ENCODE assay signal across 8 cellular contexts in genomic region chr5:139137703-139138102, GRCh38.
DNase-seq lines count a peak whose midpoint lies in the region; ATAC-seq, FAIRE-seq and TF ChIP-seq lines count a peak whose summit lies in the region.

No MANE protein-coding gene starts in this region.

- H3K4me1 ChIP-seq in esophagus squamous epithelium, result peaks cover 10 to 65% (median 38%) of the 10 kb centered on the region in 3 donors

- H3K36me3 ChIP-seq in bronchial epithelial cell (ENCODE audit: control insufficient read depth, insufficient read depth, low read length) (no peaks in the 10 kb centered on the region), esophagus squamous epithelium (no peaks in the 10 kb centered on the region)

- no peak for ATAC-seq in HG02885 (IDR thresholded peaks at IDR 0.05; ENCODE audit: poor library complexity, unreplicated experiment)
- no peak for ATAC-seq in HG03432 (IDR thresholded peaks at IDR 0.05; ENCODE audit: unreplicated experiment)

- no peak for FAIRE-seq in bronchial epithelial cell (lab: Jason Lieb, UNC)

- TF ChIP-seq POLR2A in esophagus squamous epithelium (IDR thresholded peaks at IDR 0.05), result no peak

- H3K27ac ChIP-seq in esophagus squamous epithelium, result no peak overlapping the region

- in situ Hi-C loops in G401 (cut with HindIII; ENCODE audit: low sequenced_read_pairs), result no loop called here

- DNase-seq in G401 (ENCODE audit: low spot score) (peak; percentile 57), NCI-H1694 treated with DMSO at 0.1 percent for 48 hours (lab: John Stamatoyannopoulos, UW) (peak; percentile 65), bronchial epithelial cell (ENCODE audit: low read depth) (peak; percentile 37), midbrain (lab: John Stamatoyannopoulos, UW) (peak; percentile 60), esophagus squamous epithelium (lab: John Stamatoyannopoulos, UW) (no peak)
- DNase-seq in effector CD4-positive, alpha-beta T cell, result no peak

- WGBS in esophagus squamous epithelium, 2 donors, result 52 to 82% methylated on average over 3 to 4 of the region's 4 CpGs

- no peaks in the 10 kb centered on the region for H3K9me3 ChIP-seq in esophagus squamous epithelium

- TF ChIP-seq CTCF in bronchial epithelial cell (IDR thresholded peaks at IDR 0.05; ENCODE audit: insufficient read depth, low read length, severe bottlenecking) (peak; percentile 8), esophagus squamous epithelium (IDR thresholded peaks at IDR 0.05) (peak in 1 of 6 experiments; percentile 30)

- intact Hi-C loops in esophagus squamous epithelium (cut with DNase I), result loop anchor here (10.0 kb wide), 1 partner anchor 313 kb away; no protein-coding TSS in a partner anchor

- no peak overlapping the region for H3K4me3 ChIP-seq in bronchial epithelial cell (ENCODE audit: low read depth, low read length)
- H3K4me3 ChIP-seq in esophagus squamous epithelium, result no peak overlapping the region

- H3K27me3 ChIP-seq in bronchial epithelial cell (ENCODE audit: control insufficient read depth, insufficient read depth, low read length) (no peaks in the 10 kb centered on the region), esophagus squamous epithelium (no peaks in the 10 kb centered on the region)

Comparison
In these comparisons a context has a peak if more than half of its experiments do, and no peak if none do; other contexts are left out.
1. DNase-seq: peak in G401 (single experiment), NCI-H1694 treated with DMSO at 0.1 percent for 48 hours (single experiment), bronchial epithelial cell (single experiment) and midbrain (single experiment); none in effector CD4-positive, alpha-beta T cell (single experiment) and esophagus squamous epithelium (single experiment).